Comparison of ENCODE assay signal across 9 cellular contexts in the genomic region with DNA sequence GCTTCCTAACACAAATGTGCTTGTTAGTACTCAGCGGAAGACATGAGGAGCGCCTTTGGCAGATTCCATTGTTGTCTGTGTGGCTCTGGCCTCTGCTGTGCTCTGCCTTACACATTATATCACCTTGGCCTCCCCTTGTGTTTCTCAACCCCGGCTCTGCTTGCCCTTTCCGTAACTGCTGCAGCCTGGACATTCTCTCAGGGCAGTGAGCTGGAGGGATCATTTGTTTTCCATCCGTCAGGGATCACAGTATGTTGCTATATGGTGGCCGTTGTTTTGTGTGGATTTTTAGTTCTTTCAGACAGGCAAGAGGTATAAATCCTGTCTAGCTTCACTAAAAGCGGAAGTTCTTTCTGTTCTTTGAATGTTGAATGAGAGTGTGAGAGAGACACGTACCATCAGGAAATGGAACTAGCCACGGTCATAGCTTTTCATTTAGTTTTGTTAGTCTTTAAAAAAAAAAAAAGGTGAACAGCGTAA.
DNase-seq lines count a peak whose midpoint lies in the region; ATAC-seq and TF ChIP-seq lines count a peak whose summit lies in the region.
"Had no signal": no experiment of that assay in that cellular context is flagged by ENCODE, and none has a peak within 500 bp of the region (broad histone marks: within the 10 kb centered on the region; RNA-seq: fewer than 3 reads in every experiment).

No MANE protein-coding gene starts in this region.

- H3K27ac Mint-ChIP-seq in activated CD4-positive, alpha-beta T cell treated with anti-CD3 and anti-CD28 coated beads for 36 hours, result peak overlapping the region; percentile 81
- H3K27ac Mint-ChIP-seq in WTC11, result peak overlapping the region; percentile 84

- peak overlapping the region; percentile 53 for H3K4me3 Mint-ChIP-seq in activated CD4-positive, alpha-beta T cell treated with anti-CD3 and anti-CD28 coated beads for 36 hours
- no peak overlapping the region for H3K4me3 Mint-ChIP-seq in WTC11

- peak overlapping the region; percentile 57 for H3K27ac ChIP-seq in skeletal muscle tissue (ENCODE audit: low read depth, low read length)
- H3K27ac ChIP-seq in testis, result no peak overlapping the region

- no peaks in the 10 kb centered on the region for H3K36me3 ChIP-seq in skeletal muscle tissue (ENCODE audit: control insufficient read depth in 3 of 3, insufficient read depth in 3 of 3, low read length in 3 of 3)
- no peaks in the 10 kb centered on the region for H3K36me3 ChIP-seq in testis (ENCODE audit: low read depth, missing control alignments)

- H3K9me3 ChIP-seq in skeletal muscle tissue (ENCODE audit: control insufficient read depth in 3 of 3, low read length in 3 of 3) (peaks cover 0 to 2% (median 2%) of the 10 kb centered on the region in 3 donors), testis (no peaks in the 10 kb centered on the region)

- intact Hi-C loops in activated CD4-positive, alpha-beta T cell treated with anti-CD3 and anti-CD28 coated beads for 36 hours (cut with DNase I, micrococcal nuclease), result no loop called here
- intact Hi-C loops in testis (cut with DNase I; ENCODE audit: low total_unique reads), result no loop called here

- peak overlapping the region in 1 of 3 donors; percentile 31 for H3K4me3 ChIP-seq in skeletal muscle tissue (ENCODE audit: low read length in 3 of 3)
- no peak overlapping the region for H3K4me3 ChIP-seq in testis

- ATAC-seq in activated CD4-positive, alpha-beta T cell treated with anti-CD3 and anti-CD28 coated beads for 36 hours, result peak; percentile 27
- peak; percentile 58 for ATAC-seq in HG03045 (IDR thresholded peaks at IDR 0.05; ENCODE audit: unreplicated experiment)
- ATAC-seq in WTC11, result peak; percentile 5; the same call in 1 of the 2 replicates

- DNase-seq in activated CD4-positive, alpha-beta T cell treated with anti-CD3 and anti-CD28 coated beads for 36 hours, result no peak
- DNase-seq in activated CD4-positive, alpha-beta T cell treated with anti-CD3 and anti-CD28 coated beads for 1 hour, result no peak
- no peak for DNase-seq in WTC11 (ENCODE audit: low spot score)
- no peak for DNase-seq in cerebellar nuclear complex (lab: John Stamatoyannopoulos, UW)
- no peak for DNase-seq in testis
- DNase-seq in HUDEP-2 (lab: John Stamatoyannopoulos, UW; ENCODE audit: unreplicated experiment in 76 of 76), result no peak
- DNase-seq: NCI-H1105 treated with DMSO at 0.1 percent for 48 hours had no signal

- TF ChIP-seq CTCF in WTC11 (IDR thresholded peaks at IDR 0.05) (no peak), testis (IDR thresholded peaks at IDR 0.05) (no peak)

- peaks cover 19% of the 10 kb centered on the region for H3K9me3 Mint-ChIP-seq in activated CD4-positive, alpha-beta T cell treated with anti-CD3 and anti-CD28 coated beads for 36 hours (ENCODE audit: low read depth)
- H3K9me3 Mint-ChIP-seq in WTC11, result peaks cover 6% of the 10 kb centered on the region

- H3K9ac ChIP-seq in skeletal muscle tissue (ENCODE audit: low read depth in 1 of 3, low read length in 3 of 3), result peak overlapping the region in 2 of 3 donors; percentile 20 to 69

- peaks cover 16 to 39% (median 37%) of the 10 kb centered on the region in 3 donors for H3K4me1 ChIP-seq in skeletal muscle tissue (ENCODE audit: control insufficient read depth in 3 of 3, insufficient read depth in 3 of 3, low read length in 3 of 3)
- no peaks in the 10 kb centered on the region for H3K4me1 ChIP-seq in testis

- TF ChIP-seq POLR2A in testis (IDR thresholded peaks at IDR 0.05), result no peak

- H3K27me3 Mint-ChIP-seq in activated CD4-positive, alpha-beta T cell treated with anti-CD3 and anti-CD28 coated beads for 36 hours, result no peaks in the 10 kb centered on the region
- no peaks in the 10 kb centered on the region for H3K27me3 Mint-ChIP-seq in WTC11 (ENCODE audit: low read depth)

- peaks cover 80% of the 10 kb centered on the region for H3K36me3 Mint-ChIP-seq in activated CD4-positive, alpha-beta T cell treated with anti-CD3 and anti-CD28 coated beads for 36 hours (ENCODE audit: low read depth)
- peaks cover 29% of the 10 kb centered on the region for H3K36me3 Mint-ChIP-seq in WTC11

- POLR2A ChIA-PET in activated CD4-positive, alpha-beta T cell treated with anti-CD3 and anti-CD28 coated beads for 36 hours (lab: Charles Lee), result interaction anchor here (0.6 kb wide), 3 partner anchors 26 to 241 kb away, joined by 3 read pairs; no protein-coding TSS in a partner anchor
- POLR2A ChIA-PET in WTC11 (lab: Charles Lee), result no interaction called here

- CTCF ChIA-PET in activated CD4-positive, alpha-beta T cell treated with anti-CD3 and anti-CD28 coated beads for 36 hours (lab: Charles Lee), result interaction anchor here (0.6 to 3.4 kb wide), 5 partner anchors 10 to 484 kb away, joined by 3 to 27 read pairs (median 3); no protein-coding TSS in a partner anchor
- CTCF ChIA-PET in WTC11 (lab: Charles Lee), result no interaction called here

- WGBS in testis, 2 donors, result 85 to 90% methylated on average over 10 of the region's 10 CpGs

- H3K27me3 ChIP-seq in skeletal muscle tissue (ENCODE audit: control insufficient read depth in 3 of 3, insufficient read depth in 3 of 3, low read length in 3 of 3) (no peaks in the 10 kb centered on the region), testis (no peaks in the 10 kb centered on the region)

- H3K4me1 Mint-ChIP-seq in activated CD4-positive, alpha-beta T cell treated with anti-CD3 and anti-CD28 coated beads for 36 hours, result peaks cover 70% of the 10 kb centered on the region
- H3K4me1 Mint-ChIP-seq in WTC11, result peaks cover 80% of the 10 kb centered on the region

TF ChIP-seq in WTC11, 78 proteins besides CTCF, POLR2A, EP300 and RAD21:
- TF ChIP-seq, protein P1, sequence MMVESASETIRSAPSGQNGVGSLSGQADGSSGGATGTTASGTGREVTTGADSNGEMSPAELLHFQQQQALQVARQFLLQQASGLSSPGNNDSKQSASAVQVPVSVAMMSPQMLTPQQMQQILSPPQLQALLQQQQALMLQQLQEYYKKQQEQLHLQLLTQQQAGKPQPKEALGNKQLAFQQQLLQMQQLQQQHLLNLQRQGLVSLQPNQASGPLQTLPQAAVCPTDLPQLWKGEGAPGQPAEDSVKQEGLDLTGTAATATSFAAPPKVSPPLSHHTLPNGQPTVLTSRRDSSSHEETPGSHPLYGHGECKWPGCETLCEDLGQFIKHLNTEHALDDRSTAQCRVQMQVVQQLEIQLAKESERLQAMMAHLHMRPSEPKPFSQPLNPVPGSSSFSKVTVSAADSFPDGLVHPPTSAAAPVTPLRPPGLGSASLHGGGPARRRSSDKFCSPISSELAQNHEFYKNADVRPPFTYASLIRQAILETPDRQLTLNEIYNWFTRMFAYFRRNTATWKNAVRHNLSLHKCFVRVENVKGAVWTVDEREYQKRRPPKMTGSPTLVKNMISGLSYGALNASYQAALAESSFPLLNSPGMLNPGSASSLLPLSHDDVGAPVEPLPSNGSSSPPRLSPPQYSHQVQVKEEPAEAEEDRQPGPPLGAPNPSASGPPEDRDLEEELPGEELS (CRISPR knock-in tag; IDR thresholded peaks at IDR 0.05), result no peak
- no peak for TF ChIP-seq RELA (CRISPR knock-in tag; IDR thresholded peaks at IDR 0.05; ENCODE audit: borderline replicate concordance)

Comparison
In these comparisons a context has a peak if more than half of its experiments do, and no peak if none do; other contexts are left out.
1. ATAC-seq: peak in every context shown above with its lines; median percentile 58 in HG03045; 27 in activated CD4-positive, alpha-beta T cell treated with anti-CD3 and anti-CD28 coated beads for 36 hours; 5 in WTC11.